In the genomic region with DNA sequence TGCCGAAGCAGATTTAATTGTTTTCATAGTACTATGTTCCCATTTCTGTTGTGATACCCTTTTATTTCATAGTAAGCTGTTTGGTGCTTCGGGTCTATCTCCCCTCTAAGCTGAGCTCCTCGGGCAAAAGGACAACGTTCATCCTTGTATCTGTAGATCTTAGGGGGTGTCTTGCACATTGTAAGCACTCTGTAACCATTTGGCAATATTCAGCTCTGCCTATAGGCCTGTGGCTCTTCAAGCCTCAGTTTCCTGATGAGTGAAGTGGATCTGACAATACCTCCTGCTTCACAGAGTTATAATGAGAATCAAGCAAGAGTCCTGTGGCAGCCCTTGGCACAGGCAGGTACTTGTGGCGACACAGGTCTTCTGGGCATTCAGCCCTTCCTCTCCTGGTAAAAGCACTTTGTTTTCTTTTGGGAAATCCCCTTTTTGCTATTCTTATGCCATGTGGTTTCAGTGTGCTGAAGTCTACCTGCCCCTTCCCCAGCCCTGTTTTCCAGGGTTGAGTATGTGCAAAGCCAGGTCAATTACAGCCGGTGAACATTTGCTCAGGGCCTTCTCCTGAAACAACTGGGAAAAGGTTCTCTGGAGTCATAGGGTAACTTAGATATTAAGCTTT, we compare ENCODE assay signal across 15 cellular contexts. TPM values are rescaled to one million over a fixed set of nuclear protein-coding genes. Genes with fewer than 3 reads are reported as not detected.
DNase-seq lines count a peak whose midpoint lies in the region; ATAC-seq, FAIRE-seq and TF ChIP-seq lines count a peak whose summit lies in the region.
"Had no signal": no experiment of that assay in that cellular context is flagged by ENCODE, and none has a peak within 500 bp of the region (broad histone marks: within the 10 kb centered on the region; RNA-seq: fewer than 3 reads in every experiment).

No MANE protein-coding gene starts in this region.

- FAIRE-seq in GM18507 (lab: Jason Lieb, UNC): peak; percentile 48

- TF ChIP-seq CTCF in heart right ventricle (IDR thresholded peaks at IDR 0.05): no peak
- no peak for TF ChIP-seq CTCF in progenitor cell of endocrine pancreas (IDR thresholded peaks at IDR 0.05; ENCODE audit: unreplicated experiment)

- H3K9me3 Mint-ChIP-seq in activated T-helper 1 cell treated with anti-CD3 and anti-CD28 coated beads, Interleukin-12 subunit alpha, Interleukin-12 subunit beta, Interleukin-2, Interleukin-4 antibody, amounts not matched to agents 30 ng/mL and 10 ng/mL and 1 ng/mL, durations not matched to agents 14 hours and 24 hours and 36 hours: no peaks in the 10 kb centered on the region
- H3K9me3 Mint-ChIP-seq in progenitor cell of endocrine pancreas (ENCODE audit: low read depth): no peaks in the 10 kb centered on the region

- H3K36me3 Mint-ChIP-seq in activated T-helper 1 cell treated with anti-CD3 and anti-CD28 coated beads, Interleukin-12 subunit alpha, Interleukin-12 subunit beta, Interleukin-2, Interleukin-4 antibody, amounts not matched to agents 30 ng/mL and 10 ng/mL and 1 ng/mL, durations not matched to agents 14 hours and 24 hours and 36 hours (ENCODE audit: low read depth): no peaks in the 10 kb centered on the region
- H3K36me3 Mint-ChIP-seq in progenitor cell of endocrine pancreas (ENCODE audit: insufficient read depth): no peaks in the 10 kb centered on the region

- H3K27ac ChIP-seq in heart right ventricle: no peak overlapping the region

- DNase-seq in GM18507 (ENCODE audit: extremely low spot score, insufficient read length, low read depth) (no peak), heart right ventricle (no peak), progenitor cell of endocrine pancreas (ENCODE audit: low spot score, unreplicated experiment) (no peak)
- DNase-seq in activated T-helper 1 cell treated with anti-CD3 and anti-CD28 coated beads, Interleukin-12 subunit alpha, Interleukin-12 subunit beta, Interleukin-2, Interleukin-4 antibody, amounts not matched to agents 30 ng/mL and 10 ng/mL and 1 ng/mL, durations not matched to agents 14 hours and 24 hours and 36 hours (ENCODE audit: low spot score): no peak
- no peak for DNase-seq in activated CD4-positive, alpha-beta T cell treated with anti-CD3 and anti-CD28 coated beads for 48 hours
- DNase-seq: activated CD4-positive, alpha-beta T cell treated with anti-CD3 and anti-CD28 coated beads, Interleukin-2, amount 50 U/mL, for 1 hour; activated gamma-delta T cell treated with Interleukin-2 at 50 U/mL for 16 hours; AML-193; NCI-H2171; substantia nigra; T-helper 2 cell had no signal

- peaks cover 8% of the 10 kb centered on the region for H3K4me1 Mint-ChIP-seq in activated T-helper 1 cell treated with anti-CD3 and anti-CD28 coated beads, Interleukin-12 subunit alpha, Interleukin-12 subunit beta, Interleukin-2, Interleukin-4 antibody, amounts not matched to agents 30 ng/mL and 10 ng/mL and 1 ng/mL, durations not matched to agents 14 hours and 24 hours and 36 hours (ENCODE audit: low read depth)
- no peaks in the 10 kb centered on the region for H3K4me1 Mint-ChIP-seq in progenitor cell of endocrine pancreas (ENCODE audit: low read depth)

- H3K27me3 Mint-ChIP-seq in activated T-helper 1 cell treated with anti-CD3 and anti-CD28 coated beads, Interleukin-12 subunit alpha, Interleukin-12 subunit beta, Interleukin-2, Interleukin-4 antibody, amounts not matched to agents 30 ng/mL and 10 ng/mL and 1 ng/mL, durations not matched to agents 14 hours and 24 hours and 36 hours (ENCODE audit: insufficient read depth): peaks cover 10% of the 10 kb centered on the region
- peaks cover 18% of the 10 kb centered on the region for H3K27me3 Mint-ChIP-seq in progenitor cell of endocrine pancreas

- H3K27ac Mint-ChIP-seq in activated T-helper 1 cell treated with anti-CD3 and anti-CD28 coated beads, Interleukin-12 subunit alpha, Interleukin-12 subunit beta, Interleukin-2, Interleukin-4 antibody, amounts not matched to agents 30 ng/mL and 10 ng/mL and 1 ng/mL, durations not matched to agents 14 hours and 24 hours and 36 hours: peak overlapping the region; percentile 1
- no peak overlapping the region for H3K27ac Mint-ChIP-seq in progenitor cell of endocrine pancreas

- no peak overlapping the region for H3K4me3 ChIP-seq in heart right ventricle

- H3K9me3 ChIP-seq in heart right ventricle: no peaks in the 10 kb centered on the region

- H3K27me3 ChIP-seq in heart right ventricle: peaks cover 0 to 6% (median 0%) of the 10 kb centered on the region in 7 donors

- H3K4me3 Mint-ChIP-seq in activated T-helper 1 cell treated with anti-CD3 and anti-CD28 coated beads, Interleukin-12 subunit alpha, Interleukin-12 subunit beta, Interleukin-2, Interleukin-4 antibody, amounts not matched to agents 30 ng/mL and 10 ng/mL and 1 ng/mL, durations not matched to agents 14 hours and 24 hours and 36 hours: no peak overlapping the region
- no peak overlapping the region for H3K4me3 Mint-ChIP-seq in progenitor cell of endocrine pancreas (ENCODE audit: low read depth)

- peak; percentile 62 for ATAC-seq in GM21447 (IDR thresholded peaks at IDR 0.05; ENCODE audit: unreplicated experiment)
- ATAC-seq in HG03045 (IDR thresholded peaks at IDR 0.05; ENCODE audit: unreplicated experiment): peak; percentile 74
- no peak for ATAC-seq in heart right ventricle
- no peak for ATAC-seq in HG03354 (IDR thresholded peaks at IDR 0.05; ENCODE audit: poor library complexity, severe bottlenecking, unreplicated experiment)
- ATAC-seq: left lobe of liver had no signal

- peaks cover 0 to 9% (median 0%) of the 10 kb centered on the region in 9 donors for H3K4me1 ChIP-seq in heart right ventricle

- H3K36me3 ChIP-seq in heart right ventricle: no peaks in the 10 kb centered on the region

- WGBS in heart right ventricle, 2 donors: 83 to 90% methylated on average over 6 of the region's 6 CpGs

- intact Hi-C loops in activated T-helper 1 cell treated with anti-CD3 and anti-CD28 coated beads, Interleukin-12 subunit alpha, Interleukin-12 subunit beta, Interleukin-2, Interleukin-4 antibody, amounts not matched to agents 30 ng/mL and 10 ng/mL and 1 ng/mL, durations not matched to agents 14 hours and 24 hours and 36 hours (cut with micrococcal nuclease): no loop called here
- intact Hi-C loops in heart right ventricle (cut with DNase I): loop anchor here in 4 of 10 donors (5.0 to 10.0 kb wide), 3 partner anchors 225 to 305 kb away; a partner anchor contains a TSS

RNA-seq across cellular contexts. Expression of a gene that starts 8.5 kb away (rescaled TPM):
- total RNA-seq in activated T-helper 1 cell treated with anti-CD3 and anti-CD28 coated beads, Interleukin-12 subunit alpha, Interleukin-12 subunit beta, Interleukin-2, Interleukin-4 antibody, amounts not matched to agents 30 ng/mL and 10 ng/mL and 1 ng/mL, durations not matched to agents 14 hours and 24 hours and 36 hours: 52.2 and 58.0 TPM in 2 replicates
- total RNA-seq in heart right ventricle: 1 to 10 TPM in 1 of 10 donors, under 1 TPM in 6, not detected in 3; 0.13 to 1.4 (median 0.41) TPM
- under 1 TPM in 1 of 2 donors, not detected in 1; 0.06 TPM for polyA plus RNA-seq in heart right ventricle
- 12.5 and 16.2 TPM in 2 replicates for total RNA-seq in progenitor cell of endocrine pancreas

Comparison
In these comparisons a context has a peak if more than half of its experiments do, and no peak if none do; other contexts are left out.
1. ATAC-seq: peak in GM21447 (single experiment) and HG03045 (single experiment); none in heart right ventricle (0 of 8) and HG03354 (single experiment).